8 cellular contexts compared by ENCODE assay signal in genomic region chr2:71467180-71467815, GRCh38. TPM values are rescaled to one million over a fixed set of nuclear protein-coding genes. Genes with fewer than 3 reads are reported as not detected.
DNase-seq lines count a peak whose midpoint lies in the region; ATAC-seq and TF ChIP-seq lines count a peak whose summit lies in the region.

No MANE protein-coding gene starts in this region.

- H3K36me3 ChIP-seq in sigmoid colon, result no peaks in the 10 kb centered on the region

- peaks cover 4% of the 10 kb centered on the region for H3K4me1 Mint-ChIP-seq in activated CD8-positive, alpha-beta T cell treated with anti-CD3 and anti-CD28 coated beads, Interleukin-2, amount 10 ng/mL, durations not matched to agents 7 days and 5 days (ENCODE audit: low read depth)

- DNase-seq in activated CD8-positive, alpha-beta T cell treated with anti-CD3 and anti-CD28 coated beads, Interleukin-2, amount 10 ng/mL, durations not matched to agents 7 days and 5 days, result no peak
- DNase-seq in right cardiac atrium (no peak), sigmoid colon (no peak), NCI-H1436 (lab: John Stamatoyannopoulos, UW) (no peak), NOMO-1 (lab: John Stamatoyannopoulos, UW; ENCODE audit: unreplicated experiment in 2 of 2) (no peak)
- no peak for DNase-seq in central memory CD4-positive, alpha-beta T cell

- H3K9me3 ChIP-seq in right cardiac atrium (ENCODE audit: control insufficient read depth, low read length) (no peaks in the 10 kb centered on the region), sigmoid colon (no peaks in the 10 kb centered on the region)

- H3K4me1 ChIP-seq in right cardiac atrium (ENCODE audit: control insufficient read depth, insufficient read depth, low read length) (peaks cover 13% of the 10 kb centered on the region), sigmoid colon (peaks cover 0 to 53% (median 26%) of the 10 kb centered on the region in 4 donors)

- peak overlapping the region; percentile 78 for H3K4me3 Mint-ChIP-seq in activated CD8-positive, alpha-beta T cell treated with anti-CD3 and anti-CD28 coated beads, Interleukin-2, amount 10 ng/mL, durations not matched to agents 7 days and 5 days

- H3K27me3 ChIP-seq in right cardiac atrium (ENCODE audit: control insufficient read depth, insufficient read depth) (no peaks in the 10 kb centered on the region), sigmoid colon (peaks cover 0 to 5% (median 0%) of the 10 kb centered on the region in 3 donors)

- TF ChIP-seq CTCF in GM12875 (IDR thresholded peaks at IDR 0.05; ENCODE audit: borderline replicate concordance, insufficient read depth, low read depth, low read length), result no peak
- TF ChIP-seq CTCF in sigmoid colon (IDR thresholded peaks at IDR 0.05), result no peak

- intact Hi-C loops in right cardiac atrium (cut with DNase I), result no loop called here
- intact Hi-C loops in sigmoid colon (cut with DNase I), result loop anchor here (2.0 kb wide), 1 partner anchor 42 kb away; no protein-coding TSS in a partner anchor

- peaks cover 36% of the 10 kb centered on the region for H3K27me3 Mint-ChIP-seq in activated CD8-positive, alpha-beta T cell treated with anti-CD3 and anti-CD28 coated beads, Interleukin-2, amount 10 ng/mL, durations not matched to agents 7 days and 5 days (ENCODE audit: low read depth)

- no peaks in the 10 kb centered on the region for H3K36me3 Mint-ChIP-seq in activated CD8-positive, alpha-beta T cell treated with anti-CD3 and anti-CD28 coated beads, Interleukin-2, amount 10 ng/mL, durations not matched to agents 7 days and 5 days (ENCODE audit: low read depth)

- H3K4me3 ChIP-seq in GM12875 (ENCODE audit: low read depth, low read length) (peak overlapping the region; percentile 31), right cardiac atrium (ENCODE audit: low read length) (peak overlapping the region; percentile 63), sigmoid colon (peak overlapping the region; percentile 49 to 82 (median 70))

- H3K27ac ChIP-seq in right cardiac atrium (ENCODE audit: low read length), result no peak overlapping the region
- peak overlapping the region; percentile 36 to 70 (median 65) for H3K27ac ChIP-seq in sigmoid colon

- 23% methylated on average over 7 of the region's 7 CpGs for WGBS in right cardiac atrium
- 15% methylated on average over 7 of the region's 7 CpGs for WGBS in sigmoid colon, 2 donors

- POLR2A ChIA-PET in activated CD8-positive, alpha-beta T cell treated with anti-CD3 and anti-CD28 coated beads, Interleukin-2, amount 10 ng/mL, durations not matched to agents 7 days and 5 days (lab: Charles Lee), result no interaction called here

- H3K9me3 Mint-ChIP-seq in activated CD8-positive, alpha-beta T cell treated with anti-CD3 and anti-CD28 coated beads, Interleukin-2, amount 10 ng/mL, durations not matched to agents 7 days and 5 days (ENCODE audit: insufficient read depth), result no peaks in the 10 kb centered on the region

- no peak for TF ChIP-seq EP300 in sigmoid colon (IDR thresholded peaks at IDR 0.05)

- no peak for TF ChIP-seq POLR2A in sigmoid colon (IDR thresholded peaks at IDR 0.05)

- ATAC-seq in activated CD8-positive, alpha-beta T cell treated with anti-CD3 and anti-CD28 coated beads, Interleukin-2, amount 10 ng/mL, durations not matched to agents 7 days and 5 days, result peak; percentile 43
- ATAC-seq in right cardiac atrium, result peak in 1 of 2 donors; percentile 28
- ATAC-seq in GM18907 (IDR thresholded peaks at IDR 0.05; ENCODE audit: unreplicated experiment), result no peak

- CTCF ChIA-PET in activated CD8-positive, alpha-beta T cell treated with anti-CD3 and anti-CD28 coated beads, Interleukin-2, amount 10 ng/mL, durations not matched to agents 7 days and 5 days (lab: Charles Lee), result interaction anchor here (0.7 to 1.8 kb wide), 6 partner anchors 9 to 168 kb away, joined by 3 to 6 read pairs (median 4); partner anchors contain the start of gene ZNF638

- H3K27ac Mint-ChIP-seq in activated CD8-positive, alpha-beta T cell treated with anti-CD3 and anti-CD28 coated beads, Interleukin-2, amount 10 ng/mL, durations not matched to agents 7 days and 5 days, result no peak overlapping the region

RNA-seq across cellular contexts. Expression of gene DYSF, which starts 13.9 kb away (rescaled TPM):
- 1 to 10 TPM; 3.4 to 4.7 TPM for total RNA-seq in activated CD8-positive, alpha-beta T cell treated with anti-CD3 and anti-CD28 coated beads, Interleukin-2, amount 10 ng/mL, durations not matched to agents 7 days and 5 days
- total RNA-seq in right cardiac atrium (10 to 100 TPM; 42.0 to 49.4 (median 43.8) TPM), sigmoid colon (10 to 100 TPM; 12.5 to 49.6 (median 13.7) TPM)
- polyA plus RNA-seq in right cardiac atrium (36.7 TPM), sigmoid colon (1 to 10 TPM; 1.6 to 4.1 (median 2.4) TPM)
